ENCODE assay signal across 1 cellular context in the genomic region with DNA sequence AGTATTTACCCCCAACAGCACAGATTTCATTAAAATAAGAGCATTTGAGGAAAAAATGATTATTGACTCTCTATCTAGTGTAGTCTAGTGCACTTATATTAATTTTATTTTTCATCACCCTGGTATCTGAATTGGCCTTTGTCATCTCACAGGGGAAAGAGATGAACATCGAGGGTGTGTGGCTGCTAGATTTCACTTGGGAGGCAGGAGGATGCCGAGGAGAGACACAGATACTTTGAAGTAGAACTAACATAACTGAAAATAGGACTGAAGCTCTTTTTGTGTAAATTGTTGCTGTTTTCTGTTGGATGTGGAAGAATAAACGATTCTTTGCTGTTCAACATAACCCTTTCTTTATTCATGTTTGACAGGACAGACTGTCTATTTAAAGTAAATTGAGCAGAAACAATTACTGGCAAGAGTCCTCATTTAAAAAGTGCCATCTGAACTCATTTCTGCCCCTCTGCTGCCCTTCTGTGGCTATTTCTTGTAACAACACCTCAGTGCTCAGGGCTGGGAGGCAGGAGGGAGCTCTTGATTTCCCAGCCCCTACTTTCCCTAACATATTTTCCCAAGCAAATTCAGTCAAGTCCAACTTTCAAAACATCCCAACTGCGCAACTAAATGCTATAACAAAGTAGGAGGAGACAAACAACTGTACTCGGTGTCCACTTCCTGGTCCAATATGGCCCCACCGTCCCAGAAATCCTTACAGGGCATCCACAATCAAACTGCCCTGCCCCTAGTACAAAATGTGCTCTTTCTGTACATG.
TF ChIP-seq lines count a peak whose summit lies in the region.

No MANE protein-coding gene starts in this region.

TF ChIP-seq in WTC11, 78 proteins besides CTCF, POLR2A, EP300 and RAD21 (continued from another document):
- TF ChIP-seq SOX15 (CRISPR knock-in tag; IDR thresholded peaks at IDR 0.05) (no peak), JUN (CRISPR knock-in tag; IDR thresholded peaks at IDR 0.05) (no peak), TP53 (CRISPR knock-in tag; IDR thresholded peaks at IDR 0.05) (no peak), ZNF423 (CRISPR knock-in tag; IDR thresholded peaks at IDR 0.05) (no peak)
